In genomic region chr4:140427104-140427918, GRCh38 we compare ENCODE assay signal across 8 cellular contexts. TPM values are rescaled to one million over a fixed set of nuclear protein-coding genes. Genes with fewer than 3 reads are reported as not detected.
DNase-seq lines count a peak whose midpoint lies in the region; ATAC-seq and TF ChIP-seq lines count a peak whose summit lies in the region.

Gene CLGN, minus strand, starts transcription at chr4:140427648. Its CDS starts 14,570 bp downstream, at chr4:140413078.

- WGBS in liver = under 1% methylated on average over 73 of the region's 73 CpGs

- TF ChIP-seq CTCF in AG04449 (IDR thresholded peaks at IDR 0.05; ENCODE audit: insufficient read depth, low read length, missing control alignments) (peak; percentile 51), liver (IDR thresholded peaks at IDR 0.05; ENCODE audit: low read depth, low read length, missing input control) (peak; percentile 16)

- peaks cover 0 to 17% (median 11%) of the 10 kb centered on the region in 4 donors for H3K4me1 ChIP-seq in liver (ENCODE audit: control insufficient read depth in 4 of 4, insufficient read depth in 4 of 4, low read length in 3 of 4)

- CTCF ChIA-PET in AG04449 (lab: Yijun Ruan, JAX) = interaction anchor here (0.8 to 2.1 kb wide), 7 partner anchors 9 to 182 kb away, joined by 3 to 6 read pairs (median 5); no protein-coding TSS in a partner anchor

- ATAC-seq in GM18867 (IDR thresholded peaks at IDR 0.05; ENCODE audit: unreplicated experiment) (peak; percentile 94), HG03097 (IDR thresholded peaks at IDR 0.05; ENCODE audit: low FRiP score, unreplicated experiment) (peak; percentile 81)

- POLR2A ChIA-PET in AG04449 (lab: Yijun Ruan, JAX) = no interaction called here

- DNase-seq in AG04449 (ENCODE audit: low read depth, low spot score) (no peak), NCI-H2171 treated with DMSO at 0.1 percent for 48 hours (lab: John Stamatoyannopoulos, UW) (peak; percentile 74), dermis microvascular lymphatic vessel endothelial cell (ENCODE audit: low read depth in 2 of 2) (peak; percentile 21 to 70)
- peak; percentile 47 for DNase-seq in activated CD4-positive, CD25-positive, alpha-beta regulatory T cell treated with anti-CD3 and anti-CD28 coated beads, Interleukin-2, amount 50 U/mL, for 72 hours
- peak; percentile 36 to 41 for DNase-seq in stimulated activated CD4-positive, alpha-beta T cell treated with anti-CD3 and anti-CD28 coated beads, Interleukin-2, amount 100 ng/mL, for 48 hours

- H3K36me3 ChIP-seq in liver (ENCODE audit: control insufficient read depth in 4 of 4, insufficient read depth in 3 of 4, low read depth in 1 of 4, low read length in 3 of 4) = no peaks in the 10 kb centered on the region

- no peaks in the 10 kb centered on the region for H3K27me3 ChIP-seq in liver (ENCODE audit: control insufficient read depth in 4 of 4, insufficient read depth in 4 of 4, low read length in 3 of 4)

- peak within 1 kb of the TSS in 1 of 2 donors; percentile 9 for H3K9ac ChIP-seq in liver (ENCODE audit: low read depth in 1 of 2, low read length in 2 of 2)

- TF ChIP-seq RAD21 in liver (IDR thresholded peaks at IDR 0.05) = no peak

- no peaks in the 10 kb centered on the region for H3K9me3 ChIP-seq in liver (ENCODE audit: control insufficient read depth in 4 of 4, low read length in 3 of 4)

- H3K27ac ChIP-seq in liver (ENCODE audit: low read depth in 1 of 2, low read length in 2 of 2) = peak within 1 kb of the TSS in 1 of 2 donors; percentile 40

- H3K4me3 ChIP-seq in AG04449 (ENCODE audit: low read depth, low read length) (peak within 1 kb of the TSS; percentile 69), liver (ENCODE audit: low read depth in 1 of 3, low read length in 3 of 3) (peak within 1 kb of the TSS; percentile 56 to 77 (median 68))

TF ChIP-seq in liver, 16 proteins besides CTCF, POLR2A, EP300 and RAD21:
- TF ChIP-seq GABPA (IDR thresholded peaks at IDR 0.05 in 1 of 2, conservative IDR thresholded peaks at IDR 0.05 in 1 of 2) = no peak
- TF ChIP-seq ZBTB33 (IDR thresholded peaks at IDR 0.05) = no peak
- TF ChIP-seq REST (IDR thresholded peaks at IDR 0.05) = no peak
- no peak for TF ChIP-seq JUND (IDR thresholded peaks at IDR 0.05)
- no peak for TF ChIP-seq ATF3 (IDR thresholded peaks at IDR 0.05)
- TF ChIP-seq FOXA1 (IDR thresholded peaks at IDR 0.05) = no peak
- no peak for TF ChIP-seq TAF1 (conservative IDR thresholded peaks at IDR 0.05)
- no peak for TF ChIP-seq HNF4A (conservative IDR thresholded peaks at IDR 0.05)
- TF ChIP-seq MAX (IDR thresholded peaks at IDR 0.05) = no peak
- no peak for TF ChIP-seq RXRA (IDR thresholded peaks at IDR 0.05)
- TF ChIP-seq NR2F2 (IDR thresholded peaks at IDR 0.05) = no peak
- no peak for TF ChIP-seq SP1 (IDR thresholded peaks at IDR 0.05)
- TF ChIP-seq EGR1 (IDR thresholded peaks at IDR 0.05; ENCODE audit: low read depth in 2 of 2) = no peak

RNA-seq across cellular contexts. Expression of gene CLGN, which starts in this region (rescaled TPM):
- total RNA-seq in dermis microvascular lymphatic vessel endothelial cell = 0.13 and 0.26 TPM in 2 replicates
- total RNA-seq in liver = 1 to 10 TPM; 3.7 to 8.2 TPM
- 1 to 10 TPM; 1.0 to 6.4 TPM for polyA plus RNA-seq in liver

Comparison
In these comparisons a context has a peak if more than half of its experiments do, and no peak if none do; other contexts are left out.
1. Peak in DNase-seq in dermis microvascular lymphatic vessel endothelial cell; RNA of the gene not detected or under 1 TPM.